ENCODE assay signal across 13 cellular contexts in the genomic region with DNA sequence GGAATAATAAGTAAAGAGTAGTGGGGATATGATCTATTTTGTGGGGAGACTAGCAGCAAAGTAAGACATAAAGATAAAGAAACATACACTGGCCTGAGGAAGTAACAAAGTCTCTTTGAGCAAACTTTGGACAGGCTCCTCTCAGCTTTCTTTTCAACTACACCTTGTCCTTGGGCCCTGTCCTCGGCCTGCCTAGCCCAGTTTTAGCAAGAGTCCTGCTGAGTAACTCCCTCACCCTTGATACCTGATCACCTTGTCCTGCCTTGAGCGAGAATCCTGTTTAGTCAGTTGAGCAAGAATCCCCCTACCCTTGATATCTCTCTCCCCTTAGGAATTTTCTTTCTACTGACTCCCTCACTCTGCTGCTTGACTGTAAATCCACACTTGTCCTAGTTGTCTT. TPM values are rescaled to one million over a fixed set of nuclear protein-coding genes. Genes with fewer than 3 reads are reported as not detected.
DNase-seq lines count a peak whose midpoint lies in the region; ATAC-seq and TF ChIP-seq lines count a peak whose summit lies in the region.
"Had no signal": no experiment of that assay in that cellular context is flagged by ENCODE, and none has a peak within 500 bp of the region (broad histone marks: within the 10 kb centered on the region; RNA-seq: fewer than 3 reads in every experiment).

No MANE protein-coding gene starts in this region.

- peak overlapping the region; percentile 59 for H3K4me3 ChIP-seq in smooth muscle cell
- H3K4me3 ChIP-seq: SJSA1 had no signal

- ATAC-seq in T-helper 17 cell (no peak), GM21447 (IDR thresholded peaks at IDR 0.05; ENCODE audit: unreplicated experiment) (no peak), HG02763 (IDR thresholded peaks at IDR 0.05; ENCODE audit: unreplicated experiment) (no peak)

- H3K36me3 Mint-ChIP-seq in activated CD4-positive, alpha-beta T cell treated with anti-CD3 and anti-CD28 coated beads, Interleukin-2, amount 10 ng/mL, durations not matched to agents 24 days and 14 days (ENCODE audit: low read depth), result peaks cover 6% of the 10 kb centered on the region
- no peaks in the 10 kb centered on the region for H3K36me3 Mint-ChIP-seq in T-helper 17 cell (ENCODE audit: low read depth)

- H3K4me3 Mint-ChIP-seq in activated CD4-positive, alpha-beta T cell treated with anti-CD3 and anti-CD28 coated beads, Interleukin-2, amount 10 ng/mL, durations not matched to agents 24 days and 14 days, result peak overlapping the region; percentile 86
- H3K4me3 Mint-ChIP-seq in T-helper 17 cell, result no peak overlapping the region

- H3K79me2 ChIP-seq in smooth muscle cell (ENCODE audit: low read depth), result no peaks in the 10 kb centered on the region

- H3K4me1 ChIP-seq in smooth muscle cell (ENCODE audit: low read depth), result peaks cover 9% of the 10 kb centered on the region

- H3K27ac Mint-ChIP-seq in activated CD4-positive, alpha-beta T cell treated with anti-CD3 and anti-CD28 coated beads, Interleukin-2, amount 10 ng/mL, durations not matched to agents 24 days and 14 days, result peak overlapping the region; percentile 29
- H3K27ac Mint-ChIP-seq in T-helper 17 cell, result peak overlapping the region; percentile 99

- WGBS in smooth muscle cell (ENCODE audit: low lambda C conversion rate), result 45% methylated on average over 2 of the region's 2 CpGs

- H3K27me3 Mint-ChIP-seq in activated CD4-positive, alpha-beta T cell treated with anti-CD3 and anti-CD28 coated beads, Interleukin-2, amount 10 ng/mL, durations not matched to agents 24 days and 14 days, result no peaks in the 10 kb centered on the region
- H3K27me3 Mint-ChIP-seq in T-helper 17 cell, result no peaks in the 10 kb centered on the region

- peak overlapping the region; percentile 84 for H3K4me2 ChIP-seq in smooth muscle cell

- intact Hi-C loops in activated CD4-positive, alpha-beta T cell treated with anti-CD3 and anti-CD28 coated beads, Interleukin-2, amount 10 ng/mL, durations not matched to agents 24 days and 14 days (cut with micrococcal nuclease), result loop anchor here (5.0 kb wide), 1 partner anchor 178 kb away; no protein-coding TSS in a partner anchor

- no peaks in the 10 kb centered on the region for H3K36me3 ChIP-seq in smooth muscle cell (ENCODE audit: low read depth)

- H3K9ac ChIP-seq in smooth muscle cell (ENCODE audit: low read depth), result no peak overlapping the region

- H3K9me3 Mint-ChIP-seq in activated CD4-positive, alpha-beta T cell treated with anti-CD3 and anti-CD28 coated beads, Interleukin-2, amount 10 ng/mL, durations not matched to agents 24 days and 14 days, result no peaks in the 10 kb centered on the region

- TF ChIP-seq CTCF in smooth muscle cell (IDR thresholded peaks at IDR 0.05; ENCODE audit: borderline replicate concordance, insufficient read depth, poor library complexity, severe bottlenecking), result no peak

- H3K9me3 ChIP-seq in T-helper 17 cell (ENCODE audit: control insufficient read depth, low read length, poor library complexity, severe bottlenecking) (no peaks in the 10 kb centered on the region), smooth muscle cell (replicated peaks; ENCODE audit: low read depth) (no peaks in the 10 kb centered on the region)
- H3K9me3 ChIP-seq: SJSA1, spleen had no signal

- no peak for DNase-seq in activated CD4-positive, alpha-beta T cell treated with anti-CD3 and anti-CD28 coated beads, Interleukin-2, amount 10 ng/mL, durations not matched to agents 24 days and 14 days
- DNase-seq in activated CD4-positive, alpha-beta T cell treated with anti-CD3 and anti-CD28 coated beads, Interleukin-2, amount 50 U/mL, for 4 hours, result no peak
- DNase-seq in T-helper 17 cell, result no peak
- peak; percentile 53 for DNase-seq in islet precursor cell
- DNase-seq in smooth muscle cell (lab: John Stamatoyannopoulos, UW; ENCODE audit: unreplicated experiment), result no peak
- no peak for DNase-seq in germinal center (ENCODE audit: low spot score)
- DNase-seq: DMS 273 treated with DMSO at 0.1 percent for 48 hours, NCI-H146, spleen had no signal

- H3K27ac ChIP-seq in smooth muscle cell (ENCODE audit: low read depth), result peak overlapping the region; percentile 84

- H3F3A ChIP-seq in smooth muscle cell (ENCODE audit: low read depth), result no peaks in the 10 kb centered on the region

- H2AFZ ChIP-seq in smooth muscle cell (ENCODE audit: low read depth), result no peak overlapping the region

- H3K4me1 Mint-ChIP-seq in activated CD4-positive, alpha-beta T cell treated with anti-CD3 and anti-CD28 coated beads, Interleukin-2, amount 10 ng/mL, durations not matched to agents 24 days and 14 days, result peaks cover 27% of the 10 kb centered on the region
- peaks cover 14% of the 10 kb centered on the region for H3K4me1 Mint-ChIP-seq in T-helper 17 cell

- no peaks in the 10 kb centered on the region for H4K20me1 ChIP-seq in smooth muscle cell (ENCODE audit: low read depth)

- H3K27me3 ChIP-seq in smooth muscle cell (ENCODE audit: low read depth), result no peaks in the 10 kb centered on the region
- H3K27me3 ChIP-seq: SJSA1 had no signal

RNA-seq across cellular contexts. Expression of a gene that starts 11.5 kb away (rescaled TPM):
- 19.9 and 21.5 TPM in 2 replicates for total RNA-seq in activated CD4-positive, alpha-beta T cell treated with anti-CD3 and anti-CD28 coated beads, Interleukin-2, amount 10 ng/mL, durations not matched to agents 24 days and 14 days
- total RNA-seq in T-helper 17 cell, result 10 to 100 TPM; 34.7 to 43.2 TPM
- total RNA-seq in smooth muscle cell, result 56.4 and 64.4 TPM in 2 replicates
- polyA plus RNA-seq in smooth muscle cell, result 79.9 and 88.3 TPM in 2 replicates

RNA-seq across cellular contexts. Expression of a gene that starts 11.8 kb away (rescaled TPM):
- total RNA-seq in activated CD4-positive, alpha-beta T cell treated with anti-CD3 and anti-CD28 coated beads, Interleukin-2, amount 10 ng/mL, durations not matched to agents 24 days and 14 days, result 66.6 and 70.7 TPM in 2 replicates
- total RNA-seq in T-helper 17 cell, result 10 to 100 TPM; 26.6 to 36.0 TPM
- total RNA-seq in smooth muscle cell, result 41.2 and 54.0 TPM in 2 replicates
- 43.2 and 46.9 TPM in 2 replicates for polyA plus RNA-seq in smooth muscle cell

RNA-seq across cellular contexts. Expression of a gene that starts 28.7 kb away (rescaled TPM):
- 252 and 278 TPM in 2 replicates for total RNA-seq in activated CD4-positive, alpha-beta T cell treated with anti-CD3 and anti-CD28 coated beads, Interleukin-2, amount 10 ng/mL, durations not matched to agents 24 days and 14 days
- total RNA-seq in T-helper 17 cell (100 to 1,000 TPM; 270 to 298 TPM), smooth muscle cell (2,676 and 3,414 TPM in 2 replicates)
- polyA plus RNA-seq in smooth muscle cell, result 301 and 319 TPM in 2 replicates

RNA-seq across cellular contexts. Expression of a gene that starts 33.5 kb away (rescaled TPM):
- not detected in 2 replicates for total RNA-seq in activated CD4-positive, alpha-beta T cell treated with anti-CD3 and anti-CD28 coated beads, Interleukin-2, amount 10 ng/mL, durations not matched to agents 24 days and 14 days
- 10 to 100 TPM; 10.0 to 13.8 TPM for total RNA-seq in T-helper 17 cell
- total RNA-seq in smooth muscle cell, result not detected in 2 replicates
- 0.72 TPM in 1 of 2 replicates, not detected in the other for polyA plus RNA-seq in smooth muscle cell
- total RNA-seq: A673, SJSA1 had no signal
